14 cellular contexts compared by ENCODE assay signal in genomic region chr5:133359861-133360260, GRCh38.
"Had no signal": no experiment of that assay in that cellular context is flagged by ENCODE, and none has a peak within 500 bp of the region (broad histone marks: within the 10 kb centered on the region; RNA-seq: fewer than 3 reads in every experiment).

No MANE protein-coding gene starts in this region.

- H3K4me3 Mint-ChIP-seq: dendritic cell treated with granulocyte-macrophage colony-stimulating factor and Interleukin-4, amounts not matched to agents 40 ng/mL and 50 ng/mL, for 4 days; mesothelial cell of epicardium; natural killer cell had no signal

- ATAC-seq: heart left ventricle, natural killer cell, right cardiac atrium had no signal

- H3K36me3 Mint-ChIP-seq: mesothelial cell of epicardium, natural killer cell had no signal

- H3K4me1 Mint-ChIP-seq: natural killer cell had no signal

- H3K27me3 ChIP-seq: neutrophil had no signal

- H3K27ac ChIP-seq: heart left ventricle, neutrophil, uterus had no signal

- DNase-seq: erythroblast; foreskin melanocyte; heart left ventricle; hippocampal formation; natural killer cell; right cardiac atrium; small intestine; stimulated activated CD4-positive, alpha-beta T cell treated with anti-CD3 and anti-CD28 coated beads, Interleukin-12 subunit alpha, Interleukin-12 subunit beta, amount 100 ng/mL, for 4 hours; stimulated activated naive CD4-positive, alpha-beta T cell treated with Interleukin-2 at 50 U/mL for 16 hours; trophoblast cell; uterus had no signal

- H3K9me3 Mint-ChIP-seq: dendritic cell treated with granulocyte-macrophage colony-stimulating factor and Interleukin-4, amounts not matched to agents 40 ng/mL and 50 ng/mL, for 4 days; mesothelial cell of epicardium; natural killer cell had no signal

- H3K4me1 ChIP-seq: uterus had no signal

- H3K9me3 ChIP-seq: heart left ventricle, neutrophil, uterus had no signal

- H3K27ac Mint-ChIP-seq: dendritic cell treated with granulocyte-macrophage colony-stimulating factor and Interleukin-4, amounts not matched to agents 40 ng/mL and 50 ng/mL, for 4 days; mesothelial cell of epicardium; natural killer cell had no signal

- H3K4me3 ChIP-seq: heart left ventricle, uterus had no signal

- H3K36me3 ChIP-seq: heart left ventricle, neutrophil, uterus had no signal
